In the genomic region with DNA sequence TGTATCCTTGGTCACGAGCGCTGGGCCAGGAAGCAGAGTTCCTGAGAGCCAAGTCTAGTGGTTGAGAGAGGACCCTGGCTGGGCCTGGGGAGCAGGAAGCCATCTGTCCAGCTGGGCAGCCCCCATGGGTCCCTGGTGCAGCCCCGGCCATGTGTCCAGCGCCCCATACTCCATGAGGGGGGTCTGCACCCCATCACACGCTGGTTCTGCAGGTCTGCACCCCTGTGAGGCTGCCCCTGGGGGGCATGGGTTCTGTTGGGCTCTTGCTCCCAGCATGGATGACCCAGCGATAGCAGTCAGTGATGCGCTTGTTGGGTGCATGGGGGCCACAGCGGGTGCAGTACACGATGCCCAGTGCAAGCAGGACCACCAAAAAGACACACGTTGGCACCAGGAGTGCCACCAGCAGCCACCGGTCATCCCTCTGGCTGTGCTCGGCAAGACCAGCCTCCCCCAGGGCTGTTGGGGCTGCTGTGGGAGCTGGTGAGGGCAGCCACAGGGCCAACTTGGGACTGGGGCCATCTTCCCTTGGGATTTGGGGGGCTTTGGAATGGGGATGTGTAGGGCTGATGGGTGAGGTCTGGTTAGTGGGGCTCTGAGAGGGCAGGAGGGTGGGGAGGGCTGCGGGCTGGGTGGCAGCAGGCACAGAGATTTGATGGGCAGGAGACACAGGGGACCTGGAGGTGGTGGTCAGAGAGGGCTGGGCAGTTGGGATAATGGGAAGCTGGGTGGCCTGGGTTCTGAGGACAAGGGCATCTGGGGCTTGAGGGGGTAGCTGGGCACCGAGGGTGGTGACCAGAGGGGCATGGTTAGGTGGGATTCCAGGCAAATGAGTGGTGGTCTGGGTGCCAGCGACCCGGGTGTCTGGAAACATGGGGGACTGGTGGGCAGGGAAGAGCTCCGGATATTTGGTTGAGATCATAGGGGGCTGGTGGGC, we compare ENCODE assay signal across 13 cellular contexts. TPM values are rescaled to one million over a fixed set of nuclear protein-coding genes. Genes with fewer than 3 reads are reported as not detected.
A peak's percentile ranks its signal among the peaks of the same experiment; 100 is the strongest.
DNase-seq lines count a peak whose midpoint lies in the region; ATAC-seq and TF ChIP-seq lines count a peak whose summit lies in the region.
"Had no signal": no experiment of that assay in that cellular context is flagged by ENCODE, and none has a peak within 500 bp of the region (broad histone marks: within the 10 kb centered on the region; RNA-seq: fewer than 3 reads in every experiment).

No MANE protein-coding gene starts in this region.

- H3K27ac ChIP-seq in lower lobe of right lung (peak overlapping the region; percentile 88), subcutaneous abdominal adipose tissue (ENCODE audit: low read depth, low read length) (peak overlapping the region; percentile 80)
- H3K27ac ChIP-seq: epithelial cell of prostate had no signal

- H3K27me3 ChIP-seq in lower lobe of right lung (ENCODE audit: low read depth) (peaks cover 5% of the 10 kb centered on the region), subcutaneous abdominal adipose tissue (ENCODE audit: control insufficient read depth in 5 of 5, insufficient read depth in 4 of 5, low read length in 5 of 5) (no peaks in the 10 kb centered on the region)

- H3K27me3 Mint-ChIP-seq in activated CD4-positive, alpha-beta T cell treated with anti-CD3 and anti-CD28 coated beads, Interleukin-2, amount 10 ng/mL, durations not matched to agents 24 days and 14 days = peaks cover 3% of the 10 kb centered on the region
- H3K27me3 Mint-ChIP-seq in activated naive CD8-positive, alpha-beta T cell treated with anti-CD3 and anti-CD28 coated beads, Interleukin-2, amount 50 U/mL, for 24 hours = no peaks in the 10 kb centered on the region

- H3K4me3 Mint-ChIP-seq in activated CD4-positive, alpha-beta T cell treated with anti-CD3 and anti-CD28 coated beads, Interleukin-2, amount 10 ng/mL, durations not matched to agents 24 days and 14 days = peak overlapping the region; percentile 14
- H3K4me3 Mint-ChIP-seq in activated naive CD8-positive, alpha-beta T cell treated with anti-CD3 and anti-CD28 coated beads, Interleukin-2, amount 50 U/mL, for 24 hours = peak overlapping the region; percentile 85

- H3K36me3 ChIP-seq in lower lobe of right lung = no peaks in the 10 kb centered on the region
- H3K36me3 ChIP-seq in subcutaneous abdominal adipose tissue (ENCODE audit: control insufficient read depth in 5 of 5, insufficient read depth in 5 of 5, low read length in 5 of 5) = no peaks in the 10 kb centered on the region

- no peak for TF ChIP-seq CTCF in lower lobe of right lung (IDR thresholded peaks at IDR 0.05)

- peak overlapping the region; percentile 53 for H3K27ac Mint-ChIP-seq in activated CD4-positive, alpha-beta T cell treated with anti-CD3 and anti-CD28 coated beads, Interleukin-2, amount 10 ng/mL, durations not matched to agents 24 days and 14 days
- H3K27ac Mint-ChIP-seq in activated naive CD8-positive, alpha-beta T cell treated with anti-CD3 and anti-CD28 coated beads, Interleukin-2, amount 50 U/mL, for 24 hours = peak overlapping the region; percentile 82

- intact Hi-C loops in activated CD4-positive, alpha-beta T cell treated with anti-CD3 and anti-CD28 coated beads, Interleukin-2, amount 10 ng/mL, durations not matched to agents 24 days and 14 days (cut with micrococcal nuclease) = no loop called here
- intact Hi-C loops in lower lobe of right lung (cut with DNase I) = no loop called here

- no peak for ATAC-seq in activated naive CD8-positive, alpha-beta T cell treated with anti-CD3 and anti-CD28 coated beads, Interleukin-2, amount 50 U/mL, for 24 hours
- no peak for ATAC-seq in lower lobe of right lung
- ATAC-seq: left colon had no signal

- H3K4me1 Mint-ChIP-seq in activated CD4-positive, alpha-beta T cell treated with anti-CD3 and anti-CD28 coated beads, Interleukin-2, amount 10 ng/mL, durations not matched to agents 24 days and 14 days = peaks cover 39% of the 10 kb centered on the region
- H3K4me1 Mint-ChIP-seq in activated naive CD8-positive, alpha-beta T cell treated with anti-CD3 and anti-CD28 coated beads, Interleukin-2, amount 50 U/mL, for 24 hours = peaks cover 65% of the 10 kb centered on the region

- peak overlapping the region; percentile 59 for H3K4me3 ChIP-seq in lower lobe of right lung
- peak overlapping the region; percentile 61 to 81 (median 71) for H3K4me3 ChIP-seq in subcutaneous abdominal adipose tissue (ENCODE audit: low read depth in 1 of 5, low read length in 5 of 5)

- no peaks in the 10 kb centered on the region for H3K9me3 Mint-ChIP-seq in activated CD4-positive, alpha-beta T cell treated with anti-CD3 and anti-CD28 coated beads, Interleukin-2, amount 10 ng/mL, durations not matched to agents 24 days and 14 days
- no peaks in the 10 kb centered on the region for H3K9me3 Mint-ChIP-seq in activated naive CD8-positive, alpha-beta T cell treated with anti-CD3 and anti-CD28 coated beads, Interleukin-2, amount 50 U/mL, for 24 hours

- no peaks in the 10 kb centered on the region for H3K36me3 Mint-ChIP-seq in activated CD4-positive, alpha-beta T cell treated with anti-CD3 and anti-CD28 coated beads, Interleukin-2, amount 10 ng/mL, durations not matched to agents 24 days and 14 days (ENCODE audit: low read depth)
- peaks cover 1% of the 10 kb centered on the region for H3K36me3 Mint-ChIP-seq in activated naive CD8-positive, alpha-beta T cell treated with anti-CD3 and anti-CD28 coated beads, Interleukin-2, amount 50 U/mL, for 24 hours (ENCODE audit: low read depth)

- H3K4me1 ChIP-seq in lower lobe of right lung = peaks cover 44% of the 10 kb centered on the region
- H3K4me1 ChIP-seq in subcutaneous abdominal adipose tissue (ENCODE audit: control insufficient read depth in 5 of 5, insufficient read depth in 5 of 5, low read length in 5 of 5) = peaks cover 16 to 75% (median 70%) of the 10 kb centered on the region in 5 donors

- H3K9ac ChIP-seq in subcutaneous abdominal adipose tissue (ENCODE audit: low read length in 5 of 5) = peak overlapping the region; percentile 56 to 81 (median 72)

- DNase-seq in activated CD4-positive, alpha-beta T cell treated with anti-CD3 and anti-CD28 coated beads, Interleukin-2, amount 10 ng/mL, durations not matched to agents 24 days and 14 days = no peak
- DNase-seq in activated CD4-positive, alpha-beta T cell treated with anti-CD3 and anti-CD28 coated beads, Interleukin-2, amount 50 U/mL, for 48 hours = no peak
- no peak for DNase-seq in activated naive CD8-positive, alpha-beta T cell treated with anti-CD3 and anti-CD28 coated beads, Interleukin-2, amount 50 U/mL, for 24 hours
- no peak for DNase-seq in lower lobe of right lung
- DNase-seq in DMS79 treated with DMSO at 0.1 percent for 48 hours (lab: John Stamatoyannopoulos, UW) = no peak
- no peak for DNase-seq in Ammon's horn (ENCODE audit: low spot score)
- no peak for DNase-seq in NCI-H524 (lab: John Stamatoyannopoulos, UW)
- DNase-seq: activated T-cell treated with anti-CD3 and anti-CD28 coated beads, Interleukin-2, amount 50 U/mL, for 48 hours had no signal

- H3K9me3 ChIP-seq in lower lobe of right lung = no peaks in the 10 kb centered on the region
- H3K9me3 ChIP-seq in subcutaneous abdominal adipose tissue (ENCODE audit: control insufficient read depth in 5 of 5, low read length in 5 of 5) = no peaks in the 10 kb centered on the region

RNA-seq across cellular contexts. Expression of a gene that starts 2.0 kb away (rescaled TPM):
- total RNA-seq in activated CD4-positive, alpha-beta T cell treated with anti-CD3 and anti-CD28 coated beads, Interleukin-2, amount 10 ng/mL, durations not matched to agents 24 days and 14 days = not detected in 2 replicates
- total RNA-seq in lower lobe of right lung = 28.7 TPM
- total RNA-seq: NCI-H460 had no signal

RNA-seq across cellular contexts. Expression of a gene that starts 21.4 kb away (rescaled TPM):
- total RNA-seq in activated CD4-positive, alpha-beta T cell treated with anti-CD3 and anti-CD28 coated beads, Interleukin-2, amount 10 ng/mL, durations not matched to agents 24 days and 14 days = 0.99 and 1.1 TPM in 2 replicates
- total RNA-seq in lower lobe of right lung = 8.2 TPM

RNA-seq across cellular contexts. Expression of a gene that starts 23.1 kb away (rescaled TPM):
- not detected in 2 replicates for total RNA-seq in activated CD4-positive, alpha-beta T cell treated with anti-CD3 and anti-CD28 coated beads, Interleukin-2, amount 10 ng/mL, durations not matched to agents 24 days and 14 days
- total RNA-seq in lower lobe of right lung = not detected
- total RNA-seq: T-helper 1 cell treated with Interleukin-12 subunit alpha and Interleukin-12 subunit beta and Interleukin-4 antibody, amounts not matched to agents 30 ng/mL and 1 ng/mL, for 36 hours had no signal

RNA-seq across cellular contexts. Expression of a gene that starts 25.9 kb away (rescaled TPM):
- total RNA-seq in activated CD4-positive, alpha-beta T cell treated with anti-CD3 and anti-CD28 coated beads, Interleukin-2, amount 10 ng/mL, durations not matched to agents 24 days and 14 days = 108 and 119 TPM in 2 replicates
- total RNA-seq in lower lobe of right lung = 67.8 TPM

RNA-seq across cellular contexts. Expression of a gene that starts 30.1 kb away (rescaled TPM):
- total RNA-seq in activated CD4-positive, alpha-beta T cell treated with anti-CD3 and anti-CD28 coated beads, Interleukin-2, amount 10 ng/mL, durations not matched to agents 24 days and 14 days = 55.6 and 58.4 TPM in 2 replicates
- total RNA-seq in lower lobe of right lung = 37.8 TPM

Comparison
In these comparisons a context has a peak if more than half of its experiments do, and no peak if none do; other contexts are left out.
1. RNA of a gene that starts 2.0 kb away (total RNA-seq): 28.7 TPM in lower lobe of right lung (single experiment); not detected in activated CD4-positive, alpha-beta T cell treated with anti-CD3 and anti-CD28 coated beads, Interleukin-2, amount 10 ng/mL, durations not matched to agents 24 days and 14 days; every median in the first group is over 10 times any median in the second.